Comparison of ENCODE assay signal across 8 cellular contexts in genomic region chr2:27753744-27754588, GRCh38. TPM values are rescaled to one million over a fixed set of nuclear protein-coding genes. Genes with fewer than 3 reads are reported as not detected.
DNase-seq lines count a peak whose midpoint lies in the region; ATAC-seq, FAIRE-seq and TF ChIP-seq lines count a peak whose summit lies in the region.

No MANE protein-coding gene starts in this region.

- H3K4me3 ChIP-seq in MM.1S (ENCODE audit: low read length) = no peak overlapping the region
- H3K4me3 ChIP-seq in SU-DHL-6 (ENCODE audit: insufficient read depth, low read length, poor library complexity, severe bottlenecking) = no peak overlapping the region
- no peak overlapping the region for H3K4me3 ChIP-seq in small intestine (ENCODE audit: low read depth in 1 of 2, low read length in 2 of 2)

- DNase-seq in GDM1 (lab: John Stamatoyannopoulos, UW) (peak; percentile 75), MM.1S (peak; percentile 54), left ventricle myocardium superior (peak; percentile 86), small intestine (peak; percentile 84)
- DNase-seq in activated naive CD8-positive, alpha-beta T cell treated with anti-CD3 and anti-CD28 coated beads, Interleukin-2, amount 50 U/mL, for 16 hours (ENCODE audit: low read depth, low spot score) = peak; percentile 16

- H3K9me3 ChIP-seq in MM.1S (replicated peaks; ENCODE audit: insufficient read depth, low read length) (no peaks in the 10 kb centered on the region), SU-DHL-6 (ENCODE audit: insufficient read depth, low read length) (no peaks in the 10 kb centered on the region), small intestine (ENCODE audit: control insufficient read depth, low read depth) (no peaks in the 10 kb centered on the region)

- H3K27ac ChIP-seq in MM.1S (ENCODE audit: low read length) (no peak overlapping the region), SU-DHL-6 (ENCODE audit: low read depth, low read length) (no peak overlapping the region), small intestine (ENCODE audit: low read depth in 1 of 2, low read length in 1 of 2) (peak overlapping the region in 1 of 2 donors; percentile 86)

- H3K9me2 ChIP-seq in MM.1S (replicated peaks; ENCODE audit: insufficient read depth, low read length) (no peaks in the 10 kb centered on the region), SU-DHL-6 (replicated peaks; ENCODE audit: insufficient read depth, low read length) (no peaks in the 10 kb centered on the region)

- H3K9ac ChIP-seq in MM.1S (ENCODE audit: low read length) (no peak overlapping the region), SU-DHL-6 (ENCODE audit: low read length) (no peak overlapping the region)

- peak; percentile 77 for TF ChIP-seq CTCF in MM.1S (IDR thresholded peaks at IDR 0.05; ENCODE audit: low read length)
- peak; percentile 85 for TF ChIP-seq CTCF in SU-DHL-6 (IDR thresholded peaks at IDR 0.05; ENCODE audit: insufficient read depth, low read length, poor library complexity, severe bottlenecking)

- no peaks in the 10 kb centered on the region for H3K36me3 ChIP-seq in MM.1S (replicated peaks; ENCODE audit: insufficient read depth, low read length)
- no peaks in the 10 kb centered on the region for H3K36me3 ChIP-seq in SU-DHL-6 (ENCODE audit: low read length)
- no peaks in the 10 kb centered on the region for H3K36me3 ChIP-seq in small intestine (ENCODE audit: control insufficient read depth in 2 of 2, insufficient read depth in 2 of 2, low read length in 2 of 2)

- whole genome bisulfite sequencing in small intestine, 3 donors = 16 to 34% (median 23%) methylated on average over 6 of the region's 6 CpGs

- H3K4me1 ChIP-seq in MM.1S (ENCODE audit: low read length) = no peaks in the 10 kb centered on the region
- H3K4me1 ChIP-seq in small intestine (ENCODE audit: control insufficient read depth in 2 of 2, insufficient read depth in 1 of 2, low read depth in 1 of 2, low read length in 1 of 2) = peaks cover 2 to 3% of the 10 kb centered on the region in 2 donors

- intact Hi-C loops in left ventricle myocardium superior (cut with micrococcal nuclease) = no loop called here

- H4K20me1 ChIP-seq in MM.1S (ENCODE audit: insufficient read depth, low read length) (no peaks in the 10 kb centered on the region), SU-DHL-6 (ENCODE audit: low read depth, low read length) (no peaks in the 10 kb centered on the region)

- ATAC-seq in left ventricle myocardium superior = peak; percentile 82
- no peak for ATAC-seq in HG03469 (IDR thresholded peaks at IDR 0.05; ENCODE audit: unreplicated experiment)
- ATAC-seq in HG03457 (IDR thresholded peaks at IDR 0.05; ENCODE audit: unreplicated experiment) = no peak

- H3F3A ChIP-seq in MM.1S (ENCODE audit: insufficient read depth, low read length) = no peaks in the 10 kb centered on the region
- no peaks in the 10 kb centered on the region for H3F3A ChIP-seq in SU-DHL-6 (ENCODE audit: insufficient read depth)

- no peaks in the 10 kb centered on the region for H3K27me3 ChIP-seq in MM.1S (replicated peaks; ENCODE audit: insufficient read depth, low read length)
- H3K27me3 ChIP-seq in SU-DHL-6 (ENCODE audit: low read length) = no peaks in the 10 kb centered on the region
- H3K27me3 ChIP-seq in small intestine (ENCODE audit: control insufficient read depth in 2 of 2, insufficient read depth in 2 of 2, low read length in 2 of 2) = no peaks in the 10 kb centered on the region

- H2AFZ ChIP-seq in MM.1S (ENCODE audit: low read length) (no peak overlapping the region), SU-DHL-6 (ENCODE audit: low read depth, low read length, severe bottlenecking) (peak overlapping the region; percentile 55)

- no peaks in the 10 kb centered on the region for H3K79me2 ChIP-seq in MM.1S (ENCODE audit: low read length)
- no peaks in the 10 kb centered on the region for H3K79me2 ChIP-seq in SU-DHL-6 (ENCODE audit: insufficient read depth, low read length)

- FAIRE-seq in small intestine (lab: Jason Lieb, UNC) = no peak

- no peak overlapping the region for H3K4me2 ChIP-seq in MM.1S (ENCODE audit: low read depth, low read length)
- H3K4me2 ChIP-seq in SU-DHL-6 (ENCODE audit: low read depth, low read length, poor library complexity, severe bottlenecking) = no peak overlapping the region

RNA-seq across cellular contexts. Expression of gene MRPL33, which starts 17.6 kb away (rescaled TPM):
- total RNA-seq in left ventricle myocardium superior = 367 TPM
- 100 to 1,000 TPM; 118 to 156 (median 137) TPM for polyA plus RNA-seq in small intestine

Comparison
In these comparisons a context has a peak if more than half of its experiments do, and no peak if none do; other contexts are left out.
1. DNase-seq: peak in every context shown above with its lines; median percentile 86 in left ventricle myocardium superior; 84 in small intestine; 75 in GDM1; 54 in MM.1S; 16 in activated naive CD8-positive, alpha-beta T cell treated with anti-CD3 and anti-CD28 coated beads, Interleukin-2, amount 50 U/mL, for 16 hours.